27 cellular contexts compared by ENCODE assay signal in genomic region chr4:90515191-90515590, GRCh38.
"Had no signal": no experiment of that assay in that cellular context is flagged by ENCODE, and none has a peak within 500 bp of the region (broad histone marks: within the 10 kb centered on the region; RNA-seq: fewer than 3 reads in every experiment).

No MANE protein-coding gene starts in this region.

- H3K36me3 Mint-ChIP-seq: immature natural killer cell; stimulated activated effector memory CD8-positive, alpha-beta T cell treated with anti-CD3 and anti-CD28 coated beads, Interleukin-12 subunit alpha, Interleukin-12 subunit beta, amount 100 ng/mL, for 72 hours had no signal

- H3K27me3 Mint-ChIP-seq: memory B cell; naive B cell; natural killer cell treated with Interleukin-12 subunit alpha and Interleukin-12 subunit beta and Interleukin-15 and Interleukin-18, amount 100 ng/mL, for 72 hours; progenitor cell of endocrine pancreas had no signal

- DNase-seq: dermis blood vessel endothelial cell; effector memory CD4-positive, alpha-beta T cell; erythroblast; esophagus squamous epithelium; gastrocnemius medialis; heart left ventricle; immature natural killer cell; left ventricle myocardium superior; lower lobe of right lung; mucosa of descending colon; naive B cell; pancreas; stimulated activated CD4-positive, alpha-beta T cell treated with anti-CD3 and anti-CD28 coated beads, Interleukin-2, amount 100 ng/mL, for 24 hours; stimulated activated CD4-positive, alpha-beta T cell treated with anti-CD3 and anti-CD28 coated beads, Interleukin-4, amount 100 ng/mL, for 24 hours; stimulated activated naive CD4-positive, alpha-beta T cell treated with Interleukin-2 at 50 U/mL for 16 hours; stomach; thyroid gland had no signal

- H3K27ac Mint-ChIP-seq: immature natural killer cell; memory B cell; natural killer cell treated with Interleukin-12 subunit alpha and Interleukin-12 subunit beta and Interleukin-15 and Interleukin-18, amount 100 ng/mL, for 72 hours; progenitor cell of endocrine pancreas; stimulated activated effector memory CD8-positive, alpha-beta T cell treated with anti-CD3 and anti-CD28 coated beads, Interleukin-12 subunit alpha, Interleukin-12 subunit beta, amount 100 ng/mL, for 72 hours had no signal

- H3K4me3 Mint-ChIP-seq: immature natural killer cell; memory B cell; naive B cell; natural killer cell treated with Interleukin-12 subunit alpha and Interleukin-12 subunit beta and Interleukin-15 and Interleukin-18, amount 100 ng/mL, for 72 hours; neural crest cell; stimulated activated effector memory CD8-positive, alpha-beta T cell treated with anti-CD3 and anti-CD28 coated beads, Interleukin-12 subunit alpha, Interleukin-12 subunit beta, amount 100 ng/mL, for 72 hours had no signal

- H3K4me1 Mint-ChIP-seq: immature natural killer cell; stimulated activated effector memory CD8-positive, alpha-beta T cell treated with anti-CD3 and anti-CD28 coated beads, Interleukin-12 subunit alpha, Interleukin-12 subunit beta, amount 100 ng/mL, for 72 hours had no signal

- ATAC-seq: gastrocnemius medialis; heart left ventricle; left ventricle myocardium superior; lower lobe of right lung; mucosa of descending colon; natural killer cell treated with Interleukin-12 subunit alpha and Interleukin-12 subunit beta and Interleukin-15 and Interleukin-18, amount 100 ng/mL, for 72 hours; pancreas; sciatic nerve; stimulated activated effector memory CD8-positive, alpha-beta T cell treated with anti-CD3 and anti-CD28 coated beads, Interleukin-12 subunit alpha, Interleukin-12 subunit beta, amount 100 ng/mL, for 72 hours had no signal

- H3K4me3 ChIP-seq: coronary artery, esophagus squamous epithelium, gastrocnemius medialis, heart left ventricle, hepatocyte, lower lobe of right lung, mucosa of descending colon, pancreas, right atrium auricular region, stomach, thyroid gland, vagina had no signal
